15 cellular contexts compared by ENCODE assay signal in genomic region chr20:4484431-4485057, GRCh38.
"Had no signal": no experiment of that assay in that cellular context is flagged by ENCODE, and none has a peak within 500 bp of the region (broad histone marks: within the 10 kb centered on the region; RNA-seq: fewer than 3 reads in every experiment).

No MANE protein-coding gene starts in this region.

- H3K36me3 ChIP-seq: brain microvascular endothelial cell, gastroesophageal sphincter, left ventricle myocardium inferior, suprapubic skin, upper lobe of left lung had no signal

- H3K4me1 ChIP-seq: gastroesophageal sphincter, left ventricle myocardium inferior, suprapubic skin, upper lobe of left lung had no signal

- DNase-seq: activated CD4-positive, alpha-beta T cell treated with anti-CD3 and anti-CD28 coated beads, Interleukin-2, amount 50 U/mL, for 48 hours; activated gamma-delta T cell; activated naive CD8-positive, alpha-beta T cell treated with anti-CD3 and anti-CD28 coated beads for 36 hours; activated T-cell treated with anti-CD3 and anti-CD28 coated beads, Interleukin-2, amount 50 U/mL, for 48 hours; brain microvascular endothelial cell; dermis blood vessel endothelial cell; kidney; left ventricle myocardium inferior; mesenchymal stem cell; stimulated activated CD4-positive, alpha-beta T cell treated with anti-CD3 and anti-CD28 coated beads, Interleukin-2, amount 100 ng/mL, for 48 hours; stimulated activated naive CD8-positive, alpha-beta T cell treated with anti-CD3 and anti-CD28 coated beads, Interleukin-15, Interleukin-2, amounts not matched to agents 100 U/mL and 50 U/mL, for 24 hours; upper lobe of left lung had no signal

- H3K4me3 ChIP-seq: gastroesophageal sphincter, left ventricle myocardium inferior, suprapubic skin, upper lobe of left lung had no signal

- ATAC-seq: activated CD4-positive, CD25-positive, alpha-beta regulatory T cell treated with anti-CD3 and anti-CD28 coated beads, Interleukin-2, amount 50 U/mL, for 24 hours; gastroesophageal sphincter; stimulated activated naive CD8-positive, alpha-beta T cell treated with anti-CD3 and anti-CD28 coated beads, Interleukin-15, Interleukin-2, amounts not matched to agents 100 U/mL and 50 U/mL, for 24 hours had no signal

- H3K27me3 ChIP-seq: brain microvascular endothelial cell, gastroesophageal sphincter, upper lobe of left lung had no signal

- H3K9me3 ChIP-seq: gastroesophageal sphincter, left ventricle myocardium inferior, suprapubic skin, upper lobe of left lung had no signal
